In the genomic region with DNA sequence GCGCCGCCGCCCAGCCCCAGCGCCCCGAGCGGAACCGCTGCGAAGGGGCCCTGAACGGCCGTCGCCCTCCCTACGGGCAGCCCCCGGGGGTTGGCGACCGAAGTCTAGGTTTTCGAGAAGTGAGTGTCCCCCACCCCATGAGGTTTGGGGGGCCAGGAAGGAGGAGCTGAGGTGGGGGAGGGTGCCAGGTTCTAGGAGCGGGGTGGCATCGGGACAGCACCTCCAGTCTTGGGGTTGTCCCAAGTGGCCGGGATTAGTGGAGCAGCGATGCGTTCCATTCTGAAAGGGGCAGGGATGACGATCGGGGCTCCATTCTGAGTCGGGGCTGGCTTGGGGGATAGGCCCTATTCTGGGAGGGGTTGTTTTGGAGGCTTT, we compare ENCODE assay signal across 8 cellular contexts. TPM values are rescaled to one million over a fixed set of nuclear protein-coding genes. Genes with fewer than 3 reads are reported as not detected.
DNase-seq lines count a peak whose midpoint lies in the region; FAIRE-seq and TF ChIP-seq lines count a peak whose summit lies in the region.

No MANE protein-coding gene starts in this region.

- H3K36me3 ChIP-seq in Karpas-422 (ENCODE audit: insufficient read depth, low read length) (no peaks in the 10 kb centered on the region), bronchial epithelial cell (ENCODE audit: control insufficient read depth, insufficient read depth, low read length) (peaks cover 11% of the 10 kb centered on the region), liver (ENCODE audit: control insufficient read depth in 4 of 4, insufficient read depth in 3 of 4, low read depth in 1 of 4, low read length in 3 of 4) (peaks cover 0 to 9% (median 2%) of the 10 kb centered on the region in 4 donors), tibial nerve (peaks cover 0 to 35% (median 0%) of the 10 kb centered on the region in 3 donors)

- DNase-seq in GM12865 (ENCODE audit: low read depth) (no peak), Karpas-422 (no peak), bronchial epithelial cell (ENCODE audit: low read depth) (no peak), tibial nerve (ENCODE audit: low spot score in 2 of 2) (no peak), NAMALWA (ENCODE audit: low spot score) (no peak), medulla oblongata (ENCODE audit: extremely low spot score) (no peak)
- no peak for DNase-seq in stimulated activated CD4-positive, alpha-beta T cell treated with anti-CD3 and anti-CD28 coated beads, Interleukin-4, amount 100 ng/mL, for 4 hours

- TF ChIP-seq CTCF in GM12865 (IDR thresholded peaks at IDR 0.05; ENCODE audit: insufficient read depth, low read depth, low read length, missing control alignments), result no peak
- no peak for TF ChIP-seq CTCF in bronchial epithelial cell (IDR thresholded peaks at IDR 0.05; ENCODE audit: insufficient read depth, low read length, severe bottlenecking)
- TF ChIP-seq CTCF in liver (IDR thresholded peaks at IDR 0.05; ENCODE audit: low read depth, low read length, missing input control), result no peak
- no peak for TF ChIP-seq CTCF in tibial nerve (IDR thresholded peaks at IDR 0.05)

- H2AFZ ChIP-seq in Karpas-422 (ENCODE audit: low read length), result 0 out of 2 replicates have a peak overlapping the region, but pooled peaks have one; percentile 64

- H3K9me3 ChIP-seq in Karpas-422 (ENCODE audit: low read length) (no peaks in the 10 kb centered on the region), liver (ENCODE audit: control insufficient read depth in 4 of 4, low read length in 3 of 4) (no peaks in the 10 kb centered on the region), tibial nerve (no peaks in the 10 kb centered on the region)

- no peaks in the 10 kb centered on the region for H3K9me2 ChIP-seq in Karpas-422 (replicated peaks; ENCODE audit: insufficient read depth, low read length)

- H3K4me3 ChIP-seq in GM12865 (ENCODE audit: low read depth, low read length) (peak overlapping the region; percentile 81), Karpas-422 (ENCODE audit: low read length) (peak overlapping the region; percentile 75), bronchial epithelial cell (ENCODE audit: low read depth, low read length) (peak overlapping the region; percentile 83), liver (ENCODE audit: low read depth in 1 of 3, low read length in 3 of 3) (peak overlapping the region; percentile 67 to 90 (median 70)), tibial nerve (peak overlapping the region; percentile 72 to 98 (median 86))

- H3K27me3 ChIP-seq in Karpas-422 (ENCODE audit: low read length) (no peaks in the 10 kb centered on the region), bronchial epithelial cell (ENCODE audit: control insufficient read depth, insufficient read depth, low read length) (no peaks in the 10 kb centered on the region), liver (ENCODE audit: control insufficient read depth in 4 of 4, insufficient read depth in 4 of 4, low read length in 3 of 4) (no peaks in the 10 kb centered on the region), tibial nerve (no peaks in the 10 kb centered on the region)

- no peak overlapping the region for H3K27ac ChIP-seq in Karpas-422 (ENCODE audit: low read length)
- peak overlapping the region; percentile 80 to 95 for H3K27ac ChIP-seq in liver (ENCODE audit: low read depth in 1 of 2, low read length in 2 of 2)
- peak overlapping the region; percentile 91 to 98 (median 92) for H3K27ac ChIP-seq in tibial nerve

- TF ChIP-seq EP300 in tibial nerve (IDR thresholded peaks at IDR 0.05), result no peak

- no peaks in the 10 kb centered on the region for H4K20me1 ChIP-seq in Karpas-422 (ENCODE audit: insufficient read depth, low read depth, low read length)

- H3K4me1 ChIP-seq in Karpas-422 (ENCODE audit: low read length), result peaks cover 24% of the 10 kb centered on the region
- H3K4me1 ChIP-seq in liver (ENCODE audit: control insufficient read depth in 4 of 4, insufficient read depth in 4 of 4, low read length in 3 of 4), result peaks cover 1 to 17% (median 8%) of the 10 kb centered on the region in 4 donors
- peaks cover 0 to 31% (median 13%) of the 10 kb centered on the region in 4 donors for H3K4me1 ChIP-seq in tibial nerve

- FAIRE-seq in bronchial epithelial cell (lab: Jason Lieb, UNC), result no peak

- no peak for TF ChIP-seq RAD21 in liver (IDR thresholded peaks at IDR 0.05)

- WGBS in liver, result under 1% methylated on average over 24 of the region's 24 CpGs
- 0 to 2% methylated on average over 24 of the region's 24 CpGs for WGBS in tibial nerve, 2 donors

- TF ChIP-seq POLR2A in tibial nerve (IDR thresholded peaks at IDR 0.05), result no peak

- H3K9ac ChIP-seq in Karpas-422 (ENCODE audit: low read length), result peak overlapping the region; percentile 75
- H3K9ac ChIP-seq in liver (ENCODE audit: low read depth in 1 of 2, low read length in 2 of 2), result peak overlapping the region; percentile 5 to 57

- H3K79me2 ChIP-seq in Karpas-422 (ENCODE audit: low read length), result no peaks in the 10 kb centered on the region

- H3K4me2 ChIP-seq in Karpas-422 (ENCODE audit: low read depth, low read length, poor library complexity, severe bottlenecking), result peak overlapping the region; percentile 91

TF ChIP-seq in liver, 16 proteins besides CTCF, POLR2A, EP300 and RAD21 (continues in another document):
- TF ChIP-seq, protein P1, sequence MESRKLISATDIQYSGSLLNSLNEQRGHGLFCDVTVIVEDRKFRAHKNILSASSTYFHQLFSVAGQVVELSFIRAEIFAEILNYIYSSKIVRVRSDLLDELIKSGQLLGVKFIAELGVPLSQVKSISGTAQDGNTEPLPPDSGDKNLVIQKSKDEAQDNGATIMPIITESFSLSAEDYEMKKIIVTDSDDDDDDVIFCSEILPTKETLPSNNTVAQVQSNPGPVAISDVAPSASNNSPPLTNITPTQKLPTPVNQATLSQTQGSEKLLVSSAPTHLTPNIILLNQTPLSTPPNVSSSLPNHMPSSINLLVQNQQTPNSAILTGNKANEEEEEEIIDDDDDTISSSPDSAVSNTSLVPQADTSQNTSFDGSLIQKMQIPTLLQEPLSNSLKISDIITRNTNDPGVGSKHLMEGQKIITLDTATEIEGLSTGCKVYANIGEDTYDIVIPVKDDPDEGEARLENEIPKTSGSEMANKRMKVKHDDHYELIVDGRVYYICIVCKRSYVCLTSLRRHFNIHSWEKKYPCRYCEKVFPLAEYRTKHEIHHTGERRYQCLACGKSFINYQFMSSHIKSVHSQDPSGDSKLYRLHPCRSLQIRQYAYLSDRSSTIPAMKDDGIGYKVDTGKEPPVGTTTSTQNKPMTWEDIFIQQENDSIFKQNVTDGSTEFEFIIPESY (IDR thresholded peaks at IDR 0.05), result no peak
- TF ChIP-seq GABPA (IDR thresholded peaks at IDR 0.05 in 1 of 2, conservative IDR thresholded peaks at IDR 0.05 in 1 of 2) (no peak), NR2F2 (IDR thresholded peaks at IDR 0.05) (no peak), EGR1 (IDR thresholded peaks at IDR 0.05; ENCODE audit: low read depth in 2 of 2) (no peak)
- TF ChIP-seq, protein P2, sequence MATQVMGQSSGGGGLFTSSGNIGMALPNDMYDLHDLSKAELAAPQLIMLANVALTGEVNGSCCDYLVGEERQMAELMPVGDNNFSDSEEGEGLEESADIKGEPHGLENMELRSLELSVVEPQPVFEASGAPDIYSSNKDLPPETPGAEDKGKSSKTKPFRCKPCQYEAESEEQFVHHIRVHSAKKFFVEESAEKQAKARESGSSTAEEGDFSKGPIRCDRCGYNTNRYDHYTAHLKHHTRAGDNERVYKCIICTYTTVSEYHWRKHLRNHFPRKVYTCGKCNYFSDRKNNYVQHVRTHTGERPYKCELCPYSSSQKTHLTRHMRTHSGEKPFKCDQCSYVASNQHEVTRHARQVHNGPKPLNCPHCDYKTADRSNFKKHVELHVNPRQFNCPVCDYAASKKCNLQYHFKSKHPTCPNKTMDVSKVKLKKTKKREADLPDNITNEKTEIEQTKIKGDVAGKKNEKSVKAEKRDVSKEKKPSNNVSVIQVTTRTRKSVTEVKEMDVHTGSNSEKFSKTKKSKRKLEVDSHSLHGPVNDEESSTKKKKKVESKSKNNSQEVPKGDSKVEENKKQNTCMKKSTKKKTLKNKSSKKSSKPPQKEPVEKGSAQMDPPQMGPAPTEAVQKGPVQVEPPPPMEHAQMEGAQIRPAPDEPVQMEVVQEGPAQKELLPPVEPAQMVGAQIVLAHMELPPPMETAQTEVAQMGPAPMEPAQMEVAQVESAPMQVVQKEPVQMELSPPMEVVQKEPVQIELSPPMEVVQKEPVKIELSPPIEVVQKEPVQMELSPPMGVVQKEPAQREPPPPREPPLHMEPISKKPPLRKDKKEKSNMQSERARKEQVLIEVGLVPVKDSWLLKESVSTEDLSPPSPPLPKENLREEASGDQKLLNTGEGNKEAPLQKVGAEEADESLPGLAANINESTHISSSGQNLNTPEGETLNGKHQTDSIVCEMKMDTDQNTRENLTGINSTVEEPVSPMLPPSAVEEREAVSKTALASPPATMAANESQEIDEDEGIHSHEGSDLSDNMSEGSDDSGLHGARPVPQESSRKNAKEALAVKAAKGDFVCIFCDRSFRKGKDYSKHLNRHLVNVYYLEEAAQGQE (IDR thresholded peaks at IDR 0.05), result no peak
- TF ChIP-seq, protein P3, sequence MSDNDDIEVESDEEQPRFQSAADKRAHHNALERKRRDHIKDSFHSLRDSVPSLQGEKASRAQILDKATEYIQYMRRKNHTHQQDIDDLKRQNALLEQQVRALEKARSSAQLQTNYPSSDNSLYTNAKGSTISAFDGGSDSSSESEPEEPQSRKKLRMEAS (IDR thresholded peaks at IDR 0.05), result no peak

RNA-seq across cellular contexts. Expression of a gene that starts 0.4 kb away (rescaled TPM):
- total RNA-seq in Karpas-422 (2014; rRNA removed; shearing (Covaris generic); ENCODE audit: low replicate concordance), result 1.8 and 7.5 TPM in 2 replicates
- total RNA-seq in bronchial epithelial cell, result 8.2 and 14.3 TPM in 2 replicates
- 1 to 10 TPM; 5.3 to 6.6 TPM for total RNA-seq in liver
- polyA plus RNA-seq in liver, result 1 to 10 TPM; 2.9 to 4.9 TPM
- 10 to 100 TPM; 10.7 to 21.4 (median 20.2) TPM for total RNA-seq in tibial nerve

RNA-seq across cellular contexts. Expression of a gene that starts 7.9 kb away (rescaled TPM):
- total RNA-seq in Karpas-422 (2014; rRNA removed; shearing (Covaris generic); ENCODE audit: low replicate concordance), result 16.2 and 24.6 TPM in 2 replicates
- total RNA-seq in bronchial epithelial cell, result 6.1 and 7.8 TPM in 2 replicates
- total RNA-seq in liver, result 10 to 100 TPM; 18.3 to 27.8 TPM
- 10 to 100 TPM; 15.6 to 34.1 TPM for polyA plus RNA-seq in liver
- total RNA-seq in tibial nerve, result 10 to 100 TPM; 33.0 to 93.6 (median 45.8) TPM

RNA-seq across cellular contexts. Expression of a gene that starts 10.8 kb away (rescaled TPM):
- not detected in 2 replicates for total RNA-seq in Karpas-422 (2014; rRNA removed; shearing (Covaris generic); ENCODE audit: low replicate concordance)
- total RNA-seq in bronchial epithelial cell, result not detected in 2 replicates
- total RNA-seq in liver, result not detected
- polyA plus RNA-seq in liver, result not detected
- not detected for total RNA-seq in tibial nerve

RNA-seq across cellular contexts. Expression of a gene that starts 46.5 kb away (rescaled TPM):
- 30.8 and 77.3 TPM in 2 replicates for total RNA-seq in Karpas-422 (2014; rRNA removed; shearing (Covaris generic); ENCODE audit: low replicate concordance)
- total RNA-seq in bronchial epithelial cell (32.9 and 40.7 TPM in 2 replicates), liver (10 to 100 TPM; 27.3 to 36.4 TPM), tibial nerve (10 to 100 TPM; 35.2 to 93.9 (median 42.6) TPM)
- polyA plus RNA-seq in liver, result 10 to 100 TPM in 1 of 2 donors, 1 to 10 TPM in 1; 8.3 to 11.1 TPM

RNA-seq across cellular contexts. Expression of a gene that starts 47.0 kb away (rescaled TPM):
- total RNA-seq in Karpas-422 (2014; rRNA removed; shearing (Covaris generic); ENCODE audit: low replicate concordance), result not detected in 2 replicates
- not detected in 2 replicates for total RNA-seq in bronchial epithelial cell
- total RNA-seq in liver, result not detected
- under 1 TPM; 0.09 to 0.31 TPM for polyA plus RNA-seq in liver
- total RNA-seq in tibial nerve, result not detected
